ENCODE assay signal across 35 cellular contexts in genomic region chr11:4848908-4849307, GRCh38. TPM values are rescaled to one million over a fixed set of nuclear protein-coding genes. Genes with fewer than 3 reads are reported as not detected.
"Had no signal": no experiment of that assay in that cellular context is flagged by ENCODE, and none has a peak within 500 bp of the region (broad histone marks: within the 10 kb centered on the region; RNA-seq: fewer than 3 reads in every experiment).

TSS of gene OR51S1 (minus strand) at chr11:4849208. CDS start at chr11:4849208, 0 bp downstream.

- H3K36me3 Mint-ChIP-seq: activated naive CD8-positive, alpha-beta T cell had no signal

- H3K4me3 Mint-ChIP-seq: activated CD4-positive, alpha-beta memory T cell treated with anti-CD3 and anti-CD28 coated beads, Interleukin-2, amount 10 ng/mL, durations not matched to agents 7 days and 5 days; activated CD4-positive, alpha-beta T cell treated with anti-CD3 and anti-CD28 coated beads, Interleukin-2, amount 10 ng/mL, durations not matched to agents 7 days and 5 days; activated naive CD8-positive, alpha-beta T cell; activated T-cell treated with anti-CD3 and anti-CD28 coated beads, Interleukin-2, amount 50 U/mL, for 24 hours; activated T-cell treated with anti-CD3 and anti-CD28 coated beads, Interleukin-2, amount 50 U/mL, for 72 hours; central memory CD8-positive, alpha-beta T cell; dendritic cell treated with granulocyte-macrophage colony-stimulating factor and Interleukin-4, amounts not matched to agents 40 ng/mL and 50 ng/mL, for 4 days had no signal

- H3K27me3 Mint-ChIP-seq: activated CD4-positive, alpha-beta memory T cell treated with anti-CD3 and anti-CD28 coated beads, Interleukin-2, amount 10 ng/mL, durations not matched to agents 7 days and 5 days; activated CD4-positive, alpha-beta T cell treated with anti-CD3 and anti-CD28 coated beads, Interleukin-2, amount 10 ng/mL, durations not matched to agents 7 days and 5 days; dendritic cell treated with granulocyte-macrophage colony-stimulating factor and Interleukin-4, amounts not matched to agents 40 ng/mL and 50 ng/mL, for 4 days had no signal

- DNase-seq: activated CD4-positive, alpha-beta memory T cell treated with anti-CD3 and anti-CD28 coated beads, Interleukin-2, amount 10 ng/mL, durations not matched to agents 7 days and 5 days; activated CD4-positive, alpha-beta T cell treated with anti-CD3 and anti-CD28 coated beads for 1 hour; activated CD4-positive, alpha-beta T cell treated with anti-CD3 and anti-CD28 coated beads for 4 hours; activated CD4-positive, alpha-beta T cell treated with anti-CD3 and anti-CD28 coated beads, Interleukin-2, amount 10 ng/mL, durations not matched to agents 7 days and 5 days; activated CD4-positive, alpha-beta T cell treated with anti-CD3 and anti-CD28 coated beads, Interleukin-2, amount 50 U/mL, for 4 hours; activated CD8-positive, alpha-beta memory T cell treated with anti-CD3 and anti-CD28 coated beads, Interleukin-2, amount 50 U/mL, for 48 hours; activated effector memory CD4-positive, alpha-beta T cell treated with Interleukin-2 at 50 U/mL for 16 hours; activated gamma-delta T cell treated with Interleukin-2 at 50 U/mL for 16 hours; activated naive CD4-positive, alpha-beta T cell treated with anti-CD3 and anti-CD28 coated beads, Interleukin-2, amount 50 U/mL, for 16 hours; activated naive CD4-positive, alpha-beta T cell treated with Interleukin-2 at 50 U/mL for 16 hours; activated T-cell treated with anti-CD3 and anti-CD28 coated beads for 4 hours; activated T-cell treated with anti-CD3 and anti-CD28 coated beads, Interleukin-2, amount 50 U/mL, for 24 hours; activated T-cell treated with anti-CD3 and anti-CD28 coated beads, Interleukin-2, amount 50 U/mL, for 72 hours; amniotic stem cell; anterior cingulate cortex; brain microvascular endothelial cell; dorsolateral prefrontal cortex; effector memory CD4-positive, alpha-beta T cell; erythroblast; foreskin keratinocyte; gastrocnemius medialis; glutamatergic neuron; heart left ventricle; T-helper 2 cell had no signal

- FAIRE-seq: astrocyte, bronchial epithelial cell had no signal

- H3K9me3 ChIP-seq: esophagus muscularis mucosa, gastrocnemius medialis, heart left ventricle had no signal

- H3K27ac ChIP-seq: brain microvascular endothelial cell, coronary artery, dorsolateral prefrontal cortex, esophagus muscularis mucosa, foreskin keratinocyte, gastrocnemius medialis, heart left ventricle had no signal

- H3K4me1 Mint-ChIP-seq: activated CD4-positive, alpha-beta memory T cell treated with anti-CD3 and anti-CD28 coated beads, Interleukin-2, amount 10 ng/mL, durations not matched to agents 7 days and 5 days; activated CD4-positive, alpha-beta T cell treated with anti-CD3 and anti-CD28 coated beads, Interleukin-2, amount 10 ng/mL, durations not matched to agents 7 days and 5 days; central memory CD8-positive, alpha-beta T cell had no signal

- H3K27me3 ChIP-seq: brain microvascular endothelial cell, esophagus muscularis mucosa, foreskin keratinocyte, gastrocnemius medialis, heart left ventricle had no signal

- H3K27ac Mint-ChIP-seq: activated CD4-positive, alpha-beta memory T cell treated with anti-CD3 and anti-CD28 coated beads, Interleukin-2, amount 10 ng/mL, durations not matched to agents 7 days and 5 days; activated CD4-positive, alpha-beta T cell treated with anti-CD3 and anti-CD28 coated beads, Interleukin-2, amount 10 ng/mL, durations not matched to agents 7 days and 5 days; activated naive CD8-positive, alpha-beta T cell; activated T-cell treated with anti-CD3 and anti-CD28 coated beads, Interleukin-2, amount 50 U/mL, for 24 hours; activated T-cell treated with anti-CD3 and anti-CD28 coated beads, Interleukin-2, amount 50 U/mL, for 72 hours; dendritic cell treated with granulocyte-macrophage colony-stimulating factor and Interleukin-4, amounts not matched to agents 40 ng/mL and 50 ng/mL, for 4 days had no signal

- H3K36me3 ChIP-seq: brain microvascular endothelial cell, esophagus muscularis mucosa, gastrocnemius medialis, heart left ventricle had no signal

- H3K4me1 ChIP-seq: foreskin keratinocyte, gastrocnemius medialis had no signal

- H3K4me3 ChIP-seq: coronary artery, dorsolateral prefrontal cortex, esophagus muscularis mucosa, gastrocnemius medialis, heart left ventricle had no signal

- H3K9me3 Mint-ChIP-seq: activated CD4-positive, alpha-beta memory T cell treated with anti-CD3 and anti-CD28 coated beads, Interleukin-2, amount 10 ng/mL, durations not matched to agents 7 days and 5 days; activated CD4-positive, alpha-beta T cell treated with anti-CD3 and anti-CD28 coated beads, Interleukin-2, amount 10 ng/mL, durations not matched to agents 7 days and 5 days; activated T-cell treated with anti-CD3 and anti-CD28 coated beads, Interleukin-2, amount 50 U/mL, for 24 hours; activated T-cell treated with anti-CD3 and anti-CD28 coated beads, Interleukin-2, amount 50 U/mL, for 72 hours; central memory CD8-positive, alpha-beta T cell; dendritic cell treated with granulocyte-macrophage colony-stimulating factor and Interleukin-4, amounts not matched to agents 40 ng/mL and 50 ng/mL, for 4 days had no signal

- ATAC-seq: activated T-cell treated with anti-CD3 and anti-CD28 coated beads, Interleukin-2, amount 50 U/mL, for 72 hours; foreskin keratinocyte; gastrocnemius medialis; heart left ventricle had no signal

RNA-seq across cellular contexts. Expression of gene OR51S1, which starts in this region (rescaled TPM):
- total RNA-seq: activated CD4-positive, alpha-beta memory T cell treated with anti-CD3 and anti-CD28 coated beads, Interleukin-2, amount 10 ng/mL, durations not matched to agents 7 days and 5 days; activated CD4-positive, alpha-beta T cell treated with anti-CD3 and anti-CD28 coated beads, Interleukin-2, amount 10 ng/mL, durations not matched to agents 7 days and 5 days; activated T-cell treated with anti-CD3 and anti-CD28 coated beads, Interleukin-2, amount 50 U/mL, for 72 hours; astrocyte; bronchial epithelial cell; cardiac septum; cerebellum; dorsolateral prefrontal cortex; esophagus muscularis mucosa; foreskin keratinocyte; gastrocnemius medialis; heart left ventricle; T-helper 1 cell treated with Interleukin-12 subunit alpha and Interleukin-12 subunit beta and Interleukin-4 antibody, amounts not matched to agents 30 ng/mL and 1 ng/mL, for 36 hours had no signal
- polyA plus RNA-seq: adipose tissue, foreskin keratinocyte, heart left ventricle had no signal
